Comparison of ENCODE assay signal across 1 cellular context in the genomic region with DNA sequence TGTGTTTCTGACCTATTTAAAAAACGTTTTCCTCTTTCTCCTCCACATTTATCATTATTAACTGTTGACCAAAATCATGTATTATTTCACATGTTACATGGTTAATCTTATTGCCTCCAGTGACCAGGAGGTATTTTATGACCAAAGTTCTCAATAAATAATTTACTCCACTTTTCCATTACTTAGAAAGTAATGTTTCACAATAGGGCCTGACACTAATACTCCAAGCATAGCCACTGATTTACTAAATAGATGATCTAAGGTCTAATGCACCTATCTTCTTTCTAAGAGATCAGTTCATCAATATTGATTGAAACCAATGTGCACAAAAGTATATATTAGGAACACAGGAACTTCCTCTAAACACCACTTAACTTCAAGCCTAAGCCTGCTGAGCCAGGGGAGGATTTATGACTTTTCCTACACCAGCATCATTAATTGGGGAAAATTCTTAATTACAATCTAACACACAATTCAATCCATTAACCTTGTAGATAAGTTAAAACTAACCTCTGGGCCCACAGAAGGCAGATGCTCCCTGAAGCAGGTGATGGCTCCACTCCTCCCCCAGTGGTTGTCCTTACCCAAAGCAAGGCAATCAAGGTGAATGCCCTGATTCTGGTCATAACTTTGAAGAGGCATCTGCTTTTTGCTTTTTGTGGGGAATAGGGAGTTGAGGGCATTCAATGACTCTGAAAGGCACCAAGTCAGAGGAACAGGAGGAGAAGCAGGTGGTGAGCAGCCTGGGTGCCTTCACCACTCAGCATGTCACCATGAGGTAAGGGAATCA.
TF ChIP-seq lines count a peak whose summit lies in the region.

No MANE protein-coding gene starts in this region.

TF ChIP-seq in HepG2, 621 proteins besides CTCF, POLR2A, EP300 and RAD21:
- no peak for TF ChIP-seq REXO4 (CRISPR knock-in tag; IDR thresholded peaks at IDR 0.05; ENCODE audit: borderline replicate concordance)
- no peak for TF ChIP-seq ZNF724P (CRISPR knock-in tag; IDR thresholded peaks at IDR 0.05; ENCODE audit: borderline replicate concordance)
- TF ChIP-seq NCOA5 (CRISPR knock-in tag; IDR thresholded peaks at IDR 0.05) = no peak
